2 cellular contexts compared by ENCODE assay signal in genomic region chr19:17779281-17779930, GRCh38.
TF ChIP-seq lines count a peak whose summit lies in the region.

No MANE protein-coding gene starts in this region.

TF ChIP-seq in SK-N-SH, 30 proteins besides CTCF, POLR2A, EP300 and RAD21:
- TF ChIP-seq, protein P1, sequence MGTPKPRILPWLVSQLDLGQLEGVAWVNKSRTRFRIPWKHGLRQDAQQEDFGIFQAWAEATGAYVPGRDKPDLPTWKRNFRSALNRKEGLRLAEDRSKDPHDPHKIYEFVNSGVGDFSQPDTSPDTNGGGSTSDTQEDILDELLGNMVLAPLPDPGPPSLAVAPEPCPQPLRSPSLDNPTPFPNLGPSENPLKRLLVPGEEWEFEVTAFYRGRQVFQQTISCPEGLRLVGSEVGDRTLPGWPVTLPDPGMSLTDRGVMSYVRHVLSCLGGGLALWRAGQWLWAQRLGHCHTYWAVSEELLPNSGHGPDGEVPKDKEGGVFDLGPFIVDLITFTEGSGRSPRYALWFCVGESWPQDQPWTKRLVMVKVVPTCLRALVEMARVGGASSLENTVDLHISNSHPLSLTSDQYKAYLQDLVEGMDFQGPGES (IDR thresholded peaks at IDR 0.05; ENCODE audit: low read depth, low read length), result no peak
- TF ChIP-seq ZBTB33 (IDR thresholded peaks at IDR 0.05; ENCODE audit: borderline replicate concordance, low read depth) (no peak), YY1 (IDR thresholded peaks at IDR 0.05; ENCODE audit: low read depth) (no peak), TEAD4 (IDR thresholded peaks at IDR 0.05; ENCODE audit: borderline replicate concordance, insufficient read depth) (no peak), POLR2AphosphoS5 (IDR thresholded peaks at IDR 0.05; ENCODE audit: low read depth, low read length) (no peak), USF2 (IDR thresholded peaks at IDR 0.05; ENCODE audit: borderline replicate concordance, low read depth, low read length) (no peak), CHD2 (IDR thresholded peaks at IDR 0.05; ENCODE audit: low read length, partially characterized antibody) (no peak)
- TF ChIP-seq, protein P2, sequence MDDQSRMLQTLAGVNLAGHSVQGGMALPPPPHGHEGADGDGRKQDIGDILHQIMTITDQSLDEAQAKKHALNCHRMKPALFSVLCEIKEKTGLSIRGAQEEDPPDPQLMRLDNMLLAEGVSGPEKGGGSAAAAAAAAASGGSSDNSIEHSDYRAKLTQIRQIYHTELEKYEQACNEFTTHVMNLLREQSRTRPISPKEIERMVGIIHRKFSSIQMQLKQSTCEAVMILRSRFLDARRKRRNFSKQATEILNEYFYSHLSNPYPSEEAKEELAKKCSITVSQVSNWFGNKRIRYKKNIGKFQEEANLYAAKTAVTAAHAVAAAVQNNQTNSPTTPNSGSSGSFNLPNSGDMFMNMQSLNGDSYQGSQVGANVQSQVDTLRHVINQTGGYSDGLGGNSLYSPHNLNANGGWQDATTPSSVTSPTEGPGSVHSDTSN (IDR thresholded peaks at IDR 0.05), result no peak

TF ChIP-seq in SK-N-SH treated with all-trans-retinoic acid at 6 μM for 48 hours, 23 proteins besides CTCF, POLR2A, EP300 and RAD21 (continued from another document):
- TF ChIP-seq CSRNP3 (CRISPR knock-in tag; IDR thresholded peaks at IDR 0.05), result no peak
- no peak for TF ChIP-seq SNAI2 (CRISPR knock-in tag; IDR thresholded peaks at IDR 0.05)
- TF ChIP-seq ZNF565 (CRISPR knock-in tag; conservative IDR thresholded peaks at IDR 0.05; ENCODE audit: low read depth), result no peak
- no peak for TF ChIP-seq ZFP30 (CRISPR knock-in tag; IDR thresholded peaks at IDR 0.05)
- no peak for TF ChIP-seq TCF4 (CRISPR knock-in tag; IDR thresholded peaks at IDR 0.05; ENCODE audit: borderline replicate concordance)
- TF ChIP-seq CSDC2 (CRISPR knock-in tag; IDR thresholded peaks at IDR 0.05), result no peak
- TF ChIP-seq CREB5 (CRISPR knock-in tag; IDR thresholded peaks at IDR 0.05; ENCODE audit: low read depth), result no peak
- TF ChIP-seq ARNTL (CRISPR knock-in tag; IDR thresholded peaks at IDR 0.05; ENCODE audit: borderline replicate concordance, low read depth), result no peak
- no peak for TF ChIP-seq OSR1 (CRISPR knock-in tag; IDR thresholded peaks at IDR 0.05)
- TF ChIP-seq ZC3H10 (CRISPR knock-in tag; IDR thresholded peaks at IDR 0.05), result no peak
- TF ChIP-seq ISL1 (CRISPR knock-in tag; IDR thresholded peaks at IDR 0.05), result no peak
- TF ChIP-seq PATZ1 (CRISPR knock-in tag; IDR thresholded peaks at IDR 0.05; ENCODE audit: borderline replicate concordance), result no peak
- TF ChIP-seq ZNF70 (CRISPR knock-in tag; IDR thresholded peaks at IDR 0.05), result no peak
